Comparison of ENCODE assay signal across 14 cellular contexts in the genomic region with DNA sequence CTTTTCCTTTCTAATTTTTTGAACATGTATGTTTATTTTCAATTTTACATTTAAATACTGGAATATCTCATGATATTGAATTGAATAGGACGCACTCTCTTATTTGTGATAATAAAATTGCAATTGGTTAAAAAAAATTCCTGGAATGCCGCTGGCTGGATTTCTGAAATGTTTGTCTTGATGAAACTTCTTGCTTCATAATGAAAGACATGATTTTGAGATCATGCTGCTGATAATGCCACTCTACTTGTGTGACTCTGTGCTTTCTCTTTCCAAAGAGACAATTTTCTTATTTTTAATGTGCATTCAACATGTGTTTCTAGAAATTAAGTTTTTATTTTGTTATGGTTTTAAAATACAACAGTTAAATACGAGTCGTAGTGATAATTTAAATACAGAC.
DNase-seq lines count a peak whose midpoint lies in the region; ATAC-seq and TF ChIP-seq lines count a peak whose summit lies in the region.
"Had no signal": no experiment of that assay in that cellular context is flagged by ENCODE, and none has a peak within 500 bp of the region (broad histone marks: within the 10 kb centered on the region; RNA-seq: fewer than 3 reads in every experiment).

No MANE protein-coding gene starts in this region.

- ATAC-seq in SK-N-SH treated with all-trans-retinoic acid at 6 μM for 48 hours: peak; percentile 30; the same call in 1 of the 3 replicates
- no peak for ATAC-seq in esophagus mucosa
- ATAC-seq in HG03521 (IDR thresholded peaks at IDR 0.05; ENCODE audit: unreplicated experiment): no peak
- ATAC-seq: Right ventricle myocardium inferior had no signal

- DNase-seq in EH (ENCODE audit: low read depth): peak; percentile 19
- DNase-seq in fibroblast of peridontal ligament (ENCODE audit: extremely low read depth): peak; percentile 46
- DNase-seq in glomerular visceral epithelial cell (ENCODE audit: extremely low spot score): no peak
- DNase-seq in G401 (ENCODE audit: low spot score): no peak
- DNase-seq: CD8-positive, alpha-beta memory T cell; HFFc6; NCI-H1436 treated with DMSO at 0.1 percent for 48 hours; NCI-H2029 treated with DMSO at 0.1 percent for 48 hours; NCI-H524 treated with DMSO at 0.1 percent for 48 hours; Peyer's patch had no signal

- in situ Hi-C loops in G401 (cut with HindIII; ENCODE audit: low sequenced_read_pairs): no loop called here

TF ChIP-seq in SK-N-SH treated with all-trans-retinoic acid at 6 μM for 48 hours, 23 proteins besides CTCF, POLR2A, EP300 and RAD21:
- TF ChIP-seq, protein P1, sequence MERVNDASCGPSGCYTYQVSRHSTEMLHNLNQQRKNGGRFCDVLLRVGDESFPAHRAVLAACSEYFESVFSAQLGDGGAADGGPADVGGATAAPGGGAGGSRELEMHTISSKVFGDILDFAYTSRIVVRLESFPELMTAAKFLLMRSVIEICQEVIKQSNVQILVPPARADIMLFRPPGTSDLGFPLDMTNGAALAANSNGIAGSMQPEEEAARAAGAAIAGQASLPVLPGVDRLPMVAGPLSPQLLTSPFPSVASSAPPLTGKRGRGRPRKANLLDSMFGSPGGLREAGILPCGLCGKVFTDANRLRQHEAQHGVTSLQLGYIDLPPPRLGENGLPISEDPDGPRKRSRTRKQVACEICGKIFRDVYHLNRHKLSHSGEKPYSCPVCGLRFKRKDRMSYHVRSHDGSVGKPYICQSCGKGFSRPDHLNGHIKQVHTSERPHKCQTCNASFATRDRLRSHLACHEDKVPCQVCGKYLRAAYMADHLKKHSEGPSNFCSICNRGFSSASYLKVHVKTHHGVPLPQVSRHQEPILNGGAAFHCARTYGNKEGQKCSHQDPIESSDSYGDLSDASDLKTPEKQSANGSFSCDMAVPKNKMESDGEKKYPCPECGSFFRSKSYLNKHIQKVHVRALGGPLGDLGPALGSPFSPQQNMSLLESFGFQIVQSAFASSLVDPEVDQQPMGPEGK (CRISPR knock-in tag; IDR thresholded peaks at IDR 0.05; ENCODE audit: borderline replicate concordance): no peak
- TF ChIP-seq ZFP30 (CRISPR knock-in tag; IDR thresholded peaks at IDR 0.05) (no peak), BACH2 (CRISPR knock-in tag; IDR thresholded peaks at IDR 0.05; ENCODE audit: borderline replicate concordance) (no peak), ISL1 (CRISPR knock-in tag; IDR thresholded peaks at IDR 0.05) (peak; percentile 79), ZNF565 (CRISPR knock-in tag; conservative IDR thresholded peaks at IDR 0.05; ENCODE audit: low read depth) (no peak), ZNF8 (CRISPR knock-in tag; IDR thresholded peaks at IDR 0.05) (no peak)

Comparison
In these comparisons a context has a peak if more than half of its experiments do, and no peak if none do; other contexts are left out.
1. DNase-seq: peak in EH (single experiment) and fibroblast of peridontal ligament (single experiment); none in glomerular visceral epithelial cell (single experiment) and G401 (single experiment).